Comparison of ENCODE assay signal across 28 cellular contexts in genomic region chr11:86623041-86623621, GRCh38. TPM values are rescaled to one million over a fixed set of nuclear protein-coding genes. Genes with fewer than 3 reads are reported as not detected.
DNase-seq lines count a peak whose midpoint lies in the region; ATAC-seq, FAIRE-seq and TF ChIP-seq lines count a peak whose summit lies in the region.
"Had no signal": no experiment of that assay in that cellular context is flagged by ENCODE, and none has a peak within 500 bp of the region (broad histone marks: within the 10 kb centered on the region; RNA-seq: fewer than 3 reads in every experiment).

No MANE protein-coding gene starts in this region.

- no peak overlapping the region for H3K4me3 ChIP-seq in bronchial epithelial cell (ENCODE audit: low read depth, low read length)
- H3K4me3 ChIP-seq: spleen, transverse colon had no signal

- H3K36me3 ChIP-seq in bronchial epithelial cell (ENCODE audit: control insufficient read depth, insufficient read depth, low read length), result no peaks in the 10 kb centered on the region
- H3K36me3 ChIP-seq: spleen, transverse colon had no signal

- no peak for TF ChIP-seq RAD21 in Ishikawa (IDR thresholded peaks at IDR 0.05; ENCODE audit: low read depth)

- H3K27me3 Mint-ChIP-seq in osteocyte (ENCODE audit: unreplicated experiment), result no peaks in the 10 kb centered on the region
- H3K27me3 Mint-ChIP-seq: activated CD4-positive, alpha-beta T cell treated with anti-CD3 and anti-CD28 coated beads for 36 hours; B cell; brain had no signal

- TF ChIP-seq EP300 in Ishikawa (IDR thresholded peaks at IDR 0.05; ENCODE audit: borderline replicate concordance), result peak; percentile 34; the same call in 1 of the 2 replicates

- FAIRE-seq in bronchial epithelial cell (lab: Jason Lieb, UNC), result peak; percentile 82
- FAIRE-seq: GM19239 had no signal

- DNase-seq in bronchial epithelial cell (ENCODE audit: low read depth) (peak; percentile 98), glomerular visceral epithelial cell (ENCODE audit: extremely low spot score) (peak; percentile 60), osteocyte (ENCODE audit: extremely low spot score, unreplicated experiment) (no peak), GM19240 (ENCODE audit: insufficient read length, low spot score) (no peak)
- DNase-seq: activated CD4-positive, alpha-beta T cell treated with anti-CD3 and anti-CD28 coated beads for 36 hours; activated gamma-delta T cell treated with Interleukin-2 at 50 U/mL for 16 hours; activated T-cell treated with anti-CD3 and anti-CD28 coated beads, Interleukin-2, amount 50 U/mL, for 24 hours; effector CD4-positive, alpha-beta T cell; erythroblast; foreskin melanocyte; GDM1; hypothalamus; immature natural killer cell; Kasumi-1; MV-4-11; NCI-H146; nephron progenitor cell; right cardiac atrium; spleen; transverse colon had no signal

- no peaks in the 10 kb centered on the region for H3K9me3 Mint-ChIP-seq in osteocyte (ENCODE audit: unreplicated experiment)
- H3K9me3 Mint-ChIP-seq: immature natural killer cell had no signal

- ATAC-seq in GM21381 (IDR thresholded peaks at IDR 0.05; ENCODE audit: unreplicated experiment), result no peak
- no peak for ATAC-seq in HG02588 (IDR thresholded peaks at IDR 0.05; ENCODE audit: unreplicated experiment)
- ATAC-seq in GM21360 (IDR thresholded peaks at IDR 0.05; ENCODE audit: unreplicated experiment), result no peak
- ATAC-seq: activated CD4-positive, alpha-beta T cell treated with anti-CD3 and anti-CD28 coated beads for 36 hours; right cardiac atrium had no signal

- no peaks in the 10 kb centered on the region for H3K27me3 ChIP-seq in bronchial epithelial cell (ENCODE audit: control insufficient read depth, insufficient read depth, low read length)
- H3K27me3 ChIP-seq: spleen, transverse colon had no signal

- TF ChIP-seq CTCF in bronchial epithelial cell (IDR thresholded peaks at IDR 0.05; ENCODE audit: insufficient read depth, low read length, severe bottlenecking) (no peak), osteocyte (IDR thresholded peaks at IDR 0.05) (no peak)

- no peak overlapping the region for H3K4me3 Mint-ChIP-seq in osteocyte (ENCODE audit: unreplicated experiment)
- H3K4me3 Mint-ChIP-seq: activated CD4-positive, alpha-beta T cell treated with anti-CD3 and anti-CD28 coated beads for 36 hours; activated T-cell treated with anti-CD3 and anti-CD28 coated beads, Interleukin-2, amount 50 U/mL, for 24 hours; B cell; brain; immature natural killer cell; nephron progenitor cell; T-helper 2 cell treated with Interferon-gamma antibody and Interleukin-4, amounts not matched to agents 5 μg/mL and 100 μg/mL, for 36 hours had no signal

- peaks cover 2% of the 10 kb centered on the region for H3K36me3 Mint-ChIP-seq in osteocyte (ENCODE audit: unreplicated experiment)
- H3K36me3 Mint-ChIP-seq: brain had no signal

- H3K27ac Mint-ChIP-seq in osteocyte (ENCODE audit: unreplicated experiment), result peak overlapping the region; percentile 60
- H3K27ac Mint-ChIP-seq: activated CD4-positive, alpha-beta T cell treated with anti-CD3 and anti-CD28 coated beads for 36 hours; activated T-cell treated with anti-CD3 and anti-CD28 coated beads, Interleukin-2, amount 50 U/mL, for 24 hours; B cell; immature natural killer cell; nephron progenitor cell; T-helper 2 cell treated with Interferon-gamma antibody and Interleukin-4, amounts not matched to agents 5 μg/mL and 100 μg/mL, for 36 hours had no signal

- peaks cover 70% of the 10 kb centered on the region for H3K4me1 Mint-ChIP-seq in osteocyte (ENCODE audit: unreplicated experiment)
- H3K4me1 Mint-ChIP-seq: activated CD4-positive, alpha-beta T cell treated with anti-CD3 and anti-CD28 coated beads for 36 hours; B cell; brain; immature natural killer cell; nephron progenitor cell had no signal

TF ChIP-seq in Ishikawa, 13 proteins besides CTCF, POLR2A, EP300 and RAD21:
- TF ChIP-seq, protein P1, sequence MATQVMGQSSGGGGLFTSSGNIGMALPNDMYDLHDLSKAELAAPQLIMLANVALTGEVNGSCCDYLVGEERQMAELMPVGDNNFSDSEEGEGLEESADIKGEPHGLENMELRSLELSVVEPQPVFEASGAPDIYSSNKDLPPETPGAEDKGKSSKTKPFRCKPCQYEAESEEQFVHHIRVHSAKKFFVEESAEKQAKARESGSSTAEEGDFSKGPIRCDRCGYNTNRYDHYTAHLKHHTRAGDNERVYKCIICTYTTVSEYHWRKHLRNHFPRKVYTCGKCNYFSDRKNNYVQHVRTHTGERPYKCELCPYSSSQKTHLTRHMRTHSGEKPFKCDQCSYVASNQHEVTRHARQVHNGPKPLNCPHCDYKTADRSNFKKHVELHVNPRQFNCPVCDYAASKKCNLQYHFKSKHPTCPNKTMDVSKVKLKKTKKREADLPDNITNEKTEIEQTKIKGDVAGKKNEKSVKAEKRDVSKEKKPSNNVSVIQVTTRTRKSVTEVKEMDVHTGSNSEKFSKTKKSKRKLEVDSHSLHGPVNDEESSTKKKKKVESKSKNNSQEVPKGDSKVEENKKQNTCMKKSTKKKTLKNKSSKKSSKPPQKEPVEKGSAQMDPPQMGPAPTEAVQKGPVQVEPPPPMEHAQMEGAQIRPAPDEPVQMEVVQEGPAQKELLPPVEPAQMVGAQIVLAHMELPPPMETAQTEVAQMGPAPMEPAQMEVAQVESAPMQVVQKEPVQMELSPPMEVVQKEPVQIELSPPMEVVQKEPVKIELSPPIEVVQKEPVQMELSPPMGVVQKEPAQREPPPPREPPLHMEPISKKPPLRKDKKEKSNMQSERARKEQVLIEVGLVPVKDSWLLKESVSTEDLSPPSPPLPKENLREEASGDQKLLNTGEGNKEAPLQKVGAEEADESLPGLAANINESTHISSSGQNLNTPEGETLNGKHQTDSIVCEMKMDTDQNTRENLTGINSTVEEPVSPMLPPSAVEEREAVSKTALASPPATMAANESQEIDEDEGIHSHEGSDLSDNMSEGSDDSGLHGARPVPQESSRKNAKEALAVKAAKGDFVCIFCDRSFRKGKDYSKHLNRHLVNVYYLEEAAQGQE (IDR thresholded peaks at IDR 0.05; ENCODE audit: low read depth), result no peak
- TF ChIP-seq ZBTB7A (IDR thresholded peaks at IDR 0.05; ENCODE audit: low read depth) (no peak), EGR1 (IDR thresholded peaks at IDR 0.05) (no peak), YY1 (IDR thresholded peaks at IDR 0.05; ENCODE audit: low read depth) (no peak), TEAD4 (IDR thresholded peaks at IDR 0.05) (peak; percentile 52), CREB1 (IDR thresholded peaks at IDR 0.05; ENCODE audit: low read depth) (no peak)
- TF ChIP-seq, protein P2, sequence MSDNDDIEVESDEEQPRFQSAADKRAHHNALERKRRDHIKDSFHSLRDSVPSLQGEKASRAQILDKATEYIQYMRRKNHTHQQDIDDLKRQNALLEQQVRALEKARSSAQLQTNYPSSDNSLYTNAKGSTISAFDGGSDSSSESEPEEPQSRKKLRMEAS (IDR thresholded peaks at IDR 0.05), result no peak

RNA-seq across cellular contexts. Expression of gene ME3, which starts 49.3 kb away (rescaled TPM):
- 8.8 and 10.3 TPM in 2 replicates for total RNA-seq in bronchial epithelial cell
- total RNA-seq in osteocyte, result 17.5 and 19.5 TPM in 2 replicates
- total RNA-seq: B cell had no signal

Comparison
In these comparisons a context has a peak if more than half of its experiments do, and no peak if none do; other contexts are left out.
1. DNase-seq: peak in bronchial epithelial cell (single experiment) and glomerular visceral epithelial cell (single experiment); none in osteocyte (single experiment) and GM19240 (single experiment).